In genomic region chr2:23287250-23287704, GRCh38 we compare ENCODE assay signal across 12 cellular contexts.
DNase-seq lines count a peak whose midpoint lies in the region; ATAC-seq, FAIRE-seq and TF ChIP-seq lines count a peak whose summit lies in the region.
"Had no signal": no experiment of that assay in that cellular context is flagged by ENCODE, and none has a peak within 500 bp of the region (broad histone marks: within the 10 kb centered on the region; RNA-seq: fewer than 3 reads in every experiment).

No MANE protein-coding gene starts in this region.

- peak; percentile 79 for ATAC-seq in Right ventricle myocardium inferior
- no peak for ATAC-seq in HG03378 (IDR thresholded peaks at IDR 0.05; ENCODE audit: unreplicated experiment)
- ATAC-seq: activated T-cell treated with anti-CD3 and anti-CD28 coated beads, Interleukin-2, amount 50 U/mL, for 72 hours; GM12878 had no signal

- H3K4me1 Mint-ChIP-seq in nephron = peaks cover 40% of the 10 kb centered on the region

- intact Hi-C loops in Right ventricle myocardium inferior (cut with DNase I) (no loop called here), cardiac septum (cut with DNase I) (no loop called here)

- H3K9me3 Mint-ChIP-seq in nephron = no peaks in the 10 kb centered on the region

- no peak overlapping the region for H3K4me3 Mint-ChIP-seq in nephron
- H3K4me3 Mint-ChIP-seq: activated T-cell treated with anti-CD3 and anti-CD28 coated beads, Interleukin-2, amount 50 U/mL, for 72 hours had no signal

- peak overlapping the region; percentile 91 to 94 (median 93) for H3K27ac Mint-ChIP-seq in nephron
- H3K27ac Mint-ChIP-seq: activated T-cell treated with anti-CD3 and anti-CD28 coated beads, Interleukin-2, amount 50 U/mL, for 72 hours had no signal

- TF ChIP-seq CTCF in fibroblast of pulmonary artery (IDR thresholded peaks at IDR 0.05; ENCODE audit: low read length, missing control alignments) = no peak
- no peak for TF ChIP-seq CTCF in nephron (IDR thresholded peaks at IDR 0.05; ENCODE audit: unreplicated experiment in 3 of 3)

- no peaks in the 10 kb centered on the region for H3K36me3 Mint-ChIP-seq in nephron (ENCODE audit: low read depth)

- H3K4me3 ChIP-seq in fibroblast of pulmonary artery (replicated peaks; ENCODE audit: low read depth, low read length) = no peak overlapping the region
- H3K4me3 ChIP-seq: GM12878 had no signal

- DNase-seq in Right ventricle myocardium inferior (ENCODE audit: missing footprints) = no peak
- no peak for DNase-seq in cardiac septum (ENCODE audit: low spot score)
- peak; percentile 77 for DNase-seq in fibroblast of pulmonary artery (ENCODE audit: low read depth)
- DNase-seq in urothelium cell line (ENCODE audit: low spot score) = peak; percentile 59
- no peak for DNase-seq in DMS114 treated with DMSO at 0.1 percent for 48 hours (lab: John Stamatoyannopoulos, UW; ENCODE audit: unreplicated experiment)
- DNase-seq in GM19240 (ENCODE audit: insufficient read length, low spot score) = no peak
- DNase-seq: activated T-cell treated with anti-CD3 and anti-CD28 coated beads, Interleukin-2, amount 50 U/mL, for 72 hours; stimulated activated naive CD4-positive, alpha-beta T cell had no signal

- peak; percentile 5 for FAIRE-seq in urothelium cell line (lab: Jason Lieb, UNC)
- FAIRE-seq: endothelial cell of umbilical vein, GM12878 had no signal

- H3K27me3 Mint-ChIP-seq in nephron (ENCODE audit: low read depth) = no peaks in the 10 kb centered on the region

Comparison
In these comparisons a context has a peak if more than half of its experiments do, and no peak if none do; other contexts are left out.
1. DNase-seq: peak in fibroblast of pulmonary artery (single experiment) and urothelium cell line (single experiment); none in Right ventricle myocardium inferior (single experiment), cardiac septum (single experiment), DMS114 treated with DMSO at 0.1 percent for 48 hours (single experiment) and GM19240 (single experiment).